In genomic region chr9:117687532-117687931, GRCh38 we compare ENCODE assay signal across 1 cellular context.
TF ChIP-seq lines count a peak whose summit lies in the region.

No MANE protein-coding gene starts in this region.

TF ChIP-seq in GM23338, 12 proteins besides CTCF, POLR2A, EP300 and RAD21 (continued from another document):
- no peak for TF ChIP-seq ZNF462 (CRISPR knock-in tag; IDR thresholded peaks at IDR 0.05)
- TF ChIP-seq, protein P1, sequence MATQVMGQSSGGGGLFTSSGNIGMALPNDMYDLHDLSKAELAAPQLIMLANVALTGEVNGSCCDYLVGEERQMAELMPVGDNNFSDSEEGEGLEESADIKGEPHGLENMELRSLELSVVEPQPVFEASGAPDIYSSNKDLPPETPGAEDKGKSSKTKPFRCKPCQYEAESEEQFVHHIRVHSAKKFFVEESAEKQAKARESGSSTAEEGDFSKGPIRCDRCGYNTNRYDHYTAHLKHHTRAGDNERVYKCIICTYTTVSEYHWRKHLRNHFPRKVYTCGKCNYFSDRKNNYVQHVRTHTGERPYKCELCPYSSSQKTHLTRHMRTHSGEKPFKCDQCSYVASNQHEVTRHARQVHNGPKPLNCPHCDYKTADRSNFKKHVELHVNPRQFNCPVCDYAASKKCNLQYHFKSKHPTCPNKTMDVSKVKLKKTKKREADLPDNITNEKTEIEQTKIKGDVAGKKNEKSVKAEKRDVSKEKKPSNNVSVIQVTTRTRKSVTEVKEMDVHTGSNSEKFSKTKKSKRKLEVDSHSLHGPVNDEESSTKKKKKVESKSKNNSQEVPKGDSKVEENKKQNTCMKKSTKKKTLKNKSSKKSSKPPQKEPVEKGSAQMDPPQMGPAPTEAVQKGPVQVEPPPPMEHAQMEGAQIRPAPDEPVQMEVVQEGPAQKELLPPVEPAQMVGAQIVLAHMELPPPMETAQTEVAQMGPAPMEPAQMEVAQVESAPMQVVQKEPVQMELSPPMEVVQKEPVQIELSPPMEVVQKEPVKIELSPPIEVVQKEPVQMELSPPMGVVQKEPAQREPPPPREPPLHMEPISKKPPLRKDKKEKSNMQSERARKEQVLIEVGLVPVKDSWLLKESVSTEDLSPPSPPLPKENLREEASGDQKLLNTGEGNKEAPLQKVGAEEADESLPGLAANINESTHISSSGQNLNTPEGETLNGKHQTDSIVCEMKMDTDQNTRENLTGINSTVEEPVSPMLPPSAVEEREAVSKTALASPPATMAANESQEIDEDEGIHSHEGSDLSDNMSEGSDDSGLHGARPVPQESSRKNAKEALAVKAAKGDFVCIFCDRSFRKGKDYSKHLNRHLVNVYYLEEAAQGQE (IDR thresholded peaks at IDR 0.05; ENCODE audit: unreplicated experiment): no peak
- no peak for TF ChIP-seq CREB1 (CRISPR knock-in tag; IDR thresholded peaks at IDR 0.05; ENCODE audit: low read depth)
- TF ChIP-seq, protein P2, sequence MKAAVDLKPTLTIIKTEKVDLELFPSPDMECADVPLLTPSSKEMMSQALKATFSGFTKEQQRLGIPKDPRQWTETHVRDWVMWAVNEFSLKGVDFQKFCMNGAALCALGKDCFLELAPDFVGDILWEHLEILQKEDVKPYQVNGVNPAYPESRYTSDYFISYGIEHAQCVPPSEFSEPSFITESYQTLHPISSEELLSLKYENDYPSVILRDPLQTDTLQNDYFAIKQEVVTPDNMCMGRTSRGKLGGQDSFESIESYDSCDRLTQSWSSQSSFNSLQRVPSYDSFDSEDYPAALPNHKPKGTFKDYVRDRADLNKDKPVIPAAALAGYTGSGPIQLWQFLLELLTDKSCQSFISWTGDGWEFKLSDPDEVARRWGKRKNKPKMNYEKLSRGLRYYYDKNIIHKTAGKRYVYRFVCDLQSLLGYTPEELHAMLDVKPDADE (IDR thresholded peaks at IDR 0.05): no peak
- TF ChIP-seq NANOG (IDR thresholded peaks at IDR 0.05; ENCODE audit: borderline replicate concordance): no peak
- no peak for TF ChIP-seq ZNF331 (CRISPR knock-in tag; IDR thresholded peaks at IDR 0.05; ENCODE audit: low read depth)
TF ChIP-seq in GM23338: peak in this region for 0.
